In genomic region chr10:102396751-102397151, GRCh38 we compare ENCODE assay signal across 8 cellular contexts. TPM values are rescaled to one million over a fixed set of nuclear protein-coding genes. Genes with fewer than 3 reads are reported as not detected.
A peak's percentile ranks its signal among the peaks of the same experiment; 100 is the strongest.
DNase-seq lines count a peak whose midpoint lies in the region; ATAC-seq and TF ChIP-seq lines count a peak whose summit lies in the region.

No MANE protein-coding gene starts in this region.

- peak overlapping the region; percentile 100 for H3K27ac ChIP-seq in CD4-positive, alpha-beta memory T cell (ENCODE audit: low read depth, low read length)
- H3K27ac ChIP-seq in Karpas-422 (ENCODE audit: low read length) (no peak overlapping the region), duodenal mucosa (ENCODE audit: low read depth, low read length) (no peak overlapping the region), osteoblast (ENCODE audit: low read depth, low read length) (peak overlapping the region; percentile 95), prostate gland (no peak overlapping the region)

- WGBS in prostate gland: 89% methylated on average over 10 of the region's 10 CpGs

- H3K9ac ChIP-seq in Karpas-422 (ENCODE audit: low read length) (no peak overlapping the region), duodenal mucosa (ENCODE audit: low read depth in 1 of 2, low read length in 2 of 2) (peak overlapping the region in 1 of 2 donors; percentile 87)

- peaks cover 34% of the 10 kb centered on the region for H3K36me3 ChIP-seq in CD4-positive, alpha-beta memory T cell (ENCODE audit: insufficient read depth, low read length)
- no peaks in the 10 kb centered on the region for H3K36me3 ChIP-seq in Karpas-422 (ENCODE audit: insufficient read depth, low read length)
- H3K36me3 ChIP-seq in duodenal mucosa (ENCODE audit: control insufficient read depth in 1 of 2, insufficient read depth in 2 of 2, low read length in 2 of 2): peaks cover 7 to 27% of the 10 kb centered on the region in 2 donors
- H3K36me3 ChIP-seq in osteoblast (ENCODE audit: insufficient read depth, low read length): peaks cover 31% of the 10 kb centered on the region
- H3K36me3 ChIP-seq in prostate gland: no peaks in the 10 kb centered on the region

- peaks cover 23 to 76% (median 41%) of the 10 kb centered on the region in 4 donors for H3K4me1 Mint-ChIP-seq in CD4-positive, alpha-beta memory T cell

- peaks cover 0 to 2% (median 0%) of the 10 kb centered on the region in 8 donors for H3K9me3 Mint-ChIP-seq in CD4-positive, alpha-beta memory T cell

- peak overlapping the region; percentile 50 to 97 for H3K4me3 ChIP-seq in CD4-positive, alpha-beta memory T cell (ENCODE audit: low read length in 2 of 2)
- H3K4me3 ChIP-seq in Karpas-422 (ENCODE audit: low read length): peak overlapping the region; percentile 70; the same call in 1 of the 2 replicates
- H3K4me3 ChIP-seq in duodenal mucosa (ENCODE audit: low read depth in 1 of 2, low read length in 2 of 2): peak overlapping the region; percentile 99
- H3K4me3 ChIP-seq in osteoblast (ENCODE audit: insufficient read depth, low read length): peak overlapping the region; percentile 88
- H3K4me3 ChIP-seq in prostate gland: no peak overlapping the region

- CTCF ChIA-PET in CD4-positive, alpha-beta memory T cell (lab: Charles Lee; ENCODE audit: partially characterized antibody): interaction anchor here (2.0 to 10.3 kb wide), 4 partner anchors 13 to 166 kb away, joined by 7 to 88 read pairs (median 32); partner anchors contain the start of gene FBXL15

- peak overlapping the region; percentile 94 to 98 (median 96) for H3K4me3 Mint-ChIP-seq in CD4-positive, alpha-beta memory T cell

- ATAC-seq in GM19452 (IDR thresholded peaks at IDR 0.05; ENCODE audit: unreplicated experiment) (no peak), HG03460 (IDR thresholded peaks at IDR 0.05; ENCODE audit: unreplicated experiment) (no peak)

- H4K20me1 ChIP-seq in Karpas-422 (ENCODE audit: insufficient read depth, low read depth, low read length) (no peaks in the 10 kb centered on the region), osteoblast (ENCODE audit: insufficient read depth, low read length) (no peaks in the 10 kb centered on the region)

- intact Hi-C loops in CD4-positive, alpha-beta memory T cell (cut with micrococcal nuclease): loop anchor here (5.0 kb wide), 1 partner anchor 521 kb away; the partner anchor contains the start of gene CNNM2
- intact Hi-C loops in prostate gland (cut with DNase I): loop anchor here (5.0 to 10.0 kb wide), 3 partner anchors 108 to 186 kb away; partner anchors contain the start of genes ACTR1A, PITX3 and SUFU

- TF ChIP-seq CTCF in osteoblast (IDR thresholded peaks at IDR 0.05; ENCODE audit: extremely low read depth, low read depth, low read length): no peak
- no peak for TF ChIP-seq CTCF in prostate gland (IDR thresholded peaks at IDR 0.05)

- H3K27ac Mint-ChIP-seq in CD4-positive, alpha-beta memory T cell: peak overlapping the region; percentile 98 to 100 (median 100)

- H3K9me3 ChIP-seq in CD4-positive, alpha-beta memory T cell (ENCODE audit: control insufficient read depth in 1 of 2, low read length in 2 of 2): no peaks in the 10 kb centered on the region
- H3K9me3 ChIP-seq in Karpas-422 (ENCODE audit: low read length): no peaks in the 10 kb centered on the region
- H3K9me3 ChIP-seq in duodenal mucosa (ENCODE audit: control insufficient read depth in 1 of 2, low read length in 2 of 2): no peaks in the 10 kb centered on the region
- no peaks in the 10 kb centered on the region for H3K9me3 ChIP-seq in osteoblast (ENCODE audit: low read depth, low read length)
- no peaks in the 10 kb centered on the region for H3K9me3 ChIP-seq in prostate gland

- TF ChIP-seq POLR2A in prostate gland (IDR thresholded peaks at IDR 0.05): no peak

- no peak overlapping the region for H3K4me2 ChIP-seq in Karpas-422 (ENCODE audit: low read depth, low read length, poor library complexity, severe bottlenecking)
- H3K4me2 ChIP-seq in osteoblast (ENCODE audit: insufficient read depth, low read length): peak overlapping the region; percentile 95

- POLR2A ChIA-PET in CD4-positive, alpha-beta memory T cell (lab: Charles Lee; ENCODE audit: partially characterized antibody): interaction anchor here (0.6 to 8.3 kb wide), 8 partner anchors 8 to 248 kb away, joined by 3 to 122 read pairs (median 23); partner anchors contain the start of genes ACTR1A, C10orf95, CUEDC2 and FBXL15

- H2AFZ ChIP-seq in Karpas-422 (ENCODE audit: low read length): no peak overlapping the region
- H2AFZ ChIP-seq in osteoblast (ENCODE audit: low read length): no peak overlapping the region

- no peaks in the 10 kb centered on the region for H3K27me3 ChIP-seq in CD4-positive, alpha-beta memory T cell (ENCODE audit: insufficient read depth, low read length)
- H3K27me3 ChIP-seq in Karpas-422 (ENCODE audit: low read length) (no peaks in the 10 kb centered on the region), duodenal mucosa (ENCODE audit: control insufficient read depth in 1 of 2, insufficient read depth in 2 of 2, low read length in 2 of 2) (no peaks in the 10 kb centered on the region), osteoblast (ENCODE audit: insufficient read depth, low read length) (no peaks in the 10 kb centered on the region), prostate gland (replicated peaks; ENCODE audit: insufficient read depth) (no peaks in the 10 kb centered on the region)

- peaks cover 7 to 52% of the 10 kb centered on the region in 2 donors for H3K36me3 Mint-ChIP-seq in CD4-positive, alpha-beta memory T cell

- H3K27me3 Mint-ChIP-seq in CD4-positive, alpha-beta memory T cell: no peaks in the 10 kb centered on the region

- H3K9me2 ChIP-seq in Karpas-422 (replicated peaks; ENCODE audit: insufficient read depth, low read length): no peaks in the 10 kb centered on the region

- no peaks in the 10 kb centered on the region for H3K79me2 ChIP-seq in Karpas-422 (ENCODE audit: low read length)
- peaks cover 13% of the 10 kb centered on the region for H3K79me2 ChIP-seq in osteoblast (ENCODE audit: insufficient read depth, low read length)

- DNase-seq in CD4-positive, alpha-beta memory T cell: no peak
- DNase-seq in Karpas-422 (no peak), osteoblast (ENCODE audit: insufficient read length, low spot score, missing footprints) (no peak), hypothalamus (lab: John Stamatoyannopoulos, UW) (no peak), prostate gland (ENCODE audit: low spot score) (no peak)

- peaks cover 53% of the 10 kb centered on the region for H3K4me1 ChIP-seq in CD4-positive, alpha-beta memory T cell (ENCODE audit: insufficient read depth, low read length)
- H3K4me1 ChIP-seq in Karpas-422 (ENCODE audit: low read length) (peaks cover 27% of the 10 kb centered on the region), duodenal mucosa (ENCODE audit: control insufficient read depth in 1 of 2, insufficient read depth in 2 of 2, low read length in 2 of 2) (peaks cover 21 to 33% of the 10 kb centered on the region in 2 donors), osteoblast (ENCODE audit: insufficient read depth, low read length) (peaks cover 18% of the 10 kb centered on the region), prostate gland (replicated peaks) (peaks cover 6% of the 10 kb centered on the region)

RNA-seq across cellular contexts. Expression of gene NFKB2, which starts 1.2 kb away (rescaled TPM):
- 100 to 1,000 TPM; 146 to 147 TPM for total RNA-seq in CD4-positive, alpha-beta memory T cell
- 10 to 100 TPM in 1 of 2 donors, 1 to 10 TPM in 1; 6.6 to 25.2 TPM for polyA plus RNA-seq in CD4-positive, alpha-beta memory T cell
- total RNA-seq in Karpas-422 (2014; rRNA removed; shearing (Covaris generic); ENCODE audit: low replicate concordance): 3.1 and 7.4 TPM in 2 replicates
- total RNA-seq in osteoblast: 17.7 and 20.3 TPM in 2 replicates
- total RNA-seq in prostate gland: 10 to 100 TPM; 22.5 to 40.4 TPM

RNA-seq across cellular contexts. Expression of gene PSD, which starts 21.8 kb away (rescaled TPM):
- 1 to 10 TPM; 4.9 to 5.4 TPM for total RNA-seq in CD4-positive, alpha-beta memory T cell
- polyA plus RNA-seq in CD4-positive, alpha-beta memory T cell: 1 to 10 TPM; 2.1 to 2.7 TPM
- 0.19 and 0.61 TPM in 2 replicates for total RNA-seq in Karpas-422 (2014; rRNA removed; shearing (Covaris generic); ENCODE audit: low replicate concordance)
- total RNA-seq in osteoblast (0.29 and 0.72 TPM in 2 replicates), prostate gland (10 to 100 TPM in 1 of 2 donors, 1 to 10 TPM in 1; 1.0 to 10.9 TPM)

RNA-seq across cellular contexts. Expression of gene FBXL15, which starts 23.9 kb away (rescaled TPM):
- total RNA-seq in CD4-positive, alpha-beta memory T cell: 10 to 100 TPM; 21.1 to 24.1 TPM
- polyA plus RNA-seq in CD4-positive, alpha-beta memory T cell: 10 to 100 TPM; 27.5 to 44.5 TPM
- total RNA-seq in Karpas-422 (2014; rRNA removed; shearing (Covaris generic); ENCODE audit: low replicate concordance): 2.4 and 3.6 TPM in 2 replicates
- total RNA-seq in osteoblast (5.9 and 9.4 TPM in 2 replicates), prostate gland (10 to 100 TPM; 22.2 to 36.3 TPM)

RNA-seq across cellular contexts. Expression of gene CUEDC2, which starts 35.6 kb away (rescaled TPM):
- 10 to 100 TPM; 27.2 to 30.8 TPM for total RNA-seq in CD4-positive, alpha-beta memory T cell
- 10 to 100 TPM; 52.0 to 57.5 TPM for polyA plus RNA-seq in CD4-positive, alpha-beta memory T cell
- 27.1 and 34.1 TPM in 2 replicates for total RNA-seq in Karpas-422 (2014; rRNA removed; shearing (Covaris generic); ENCODE audit: low replicate concordance)
- total RNA-seq in osteoblast (46.7 and 46.9 TPM in 2 replicates), prostate gland (10 to 100 TPM; 70.2 to 81.7 TPM)

RNA-seq across cellular contexts. Expression of gene C10orf95, which starts 54.6 kb away (rescaled TPM):
- 1 to 10 TPM in 1 of 2 experiments, under 1 TPM in 1; 0.89 to 1.6 TPM for total RNA-seq in CD4-positive, alpha-beta memory T cell
- under 1 TPM; 0.41 to 0.42 TPM for polyA plus RNA-seq in CD4-positive, alpha-beta memory T cell
- 0.78 TPM in 1 of 2 replicates, not detected in the other for total RNA-seq in Karpas-422 (2014; rRNA removed; shearing (Covaris generic); ENCODE audit: low replicate concordance)
- total RNA-seq in osteoblast: not detected in 2 replicates
- 1 to 10 TPM in 1 of 2 donors, under 1 TPM in 1; 0.85 to 3.7 TPM for total RNA-seq in prostate gland

Comparison
In these comparisons a context has a peak if more than half of its experiments do, and no peak if none do; other contexts are left out.
1. H3K27ac ChIP-seq: peak in CD4-positive, alpha-beta memory T cell (single experiment) and osteoblast (single experiment); none in Karpas-422 (single experiment), duodenal mucosa (single experiment) and prostate gland (0 of 2).
2. H3K4me3 ChIP-seq: peak in CD4-positive, alpha-beta memory T cell (2 of 2), Karpas-422 (single experiment), duodenal mucosa (2 of 2) and osteoblast (single experiment); none in prostate gland (0 of 2).